In the genomic region with DNA sequence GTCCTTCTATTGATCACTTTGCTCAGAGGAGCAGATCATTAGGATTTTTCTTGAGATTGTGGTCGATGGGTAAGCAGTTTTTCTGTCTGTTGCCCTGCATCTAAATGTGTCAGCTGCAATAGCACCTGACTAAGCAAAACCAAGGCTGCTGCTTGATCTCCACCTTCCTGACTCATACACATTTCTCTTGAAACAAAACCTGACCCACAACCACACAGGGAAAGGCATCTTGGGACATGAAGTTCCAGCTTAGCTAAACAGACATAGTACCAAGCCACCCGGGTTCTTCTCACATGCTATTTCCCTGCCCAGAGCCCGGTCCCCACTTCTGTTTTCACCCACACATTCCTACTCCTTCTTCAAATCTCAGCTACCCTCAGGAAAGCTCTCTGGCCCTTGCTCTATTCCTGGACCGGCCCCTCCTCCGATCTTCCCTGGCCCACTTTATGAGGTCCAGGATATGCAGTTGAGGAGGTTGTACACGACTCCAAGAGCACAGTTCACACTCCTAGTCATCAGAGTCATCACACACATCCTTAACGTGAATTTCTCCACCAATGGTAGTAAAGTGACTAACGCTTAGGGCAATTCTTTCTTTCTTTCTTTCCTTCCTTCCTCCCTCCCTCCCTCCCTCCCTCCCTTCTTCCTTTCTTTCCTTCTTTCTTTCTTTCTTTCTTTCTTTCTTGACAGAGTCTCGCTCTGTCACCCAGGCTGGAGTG, we compare ENCODE assay signal across 11 cellular contexts. TPM values are rescaled to one million over a fixed set of nuclear protein-coding genes. Genes with fewer than 3 reads are reported as not detected.
DNase-seq lines count a peak whose midpoint lies in the region; ATAC-seq, FAIRE-seq and TF ChIP-seq lines count a peak whose summit lies in the region.
"Had no signal": no experiment of that assay in that cellular context is flagged by ENCODE, and none has a peak within 500 bp of the region (broad histone marks: within the 10 kb centered on the region; RNA-seq: fewer than 3 reads in every experiment).

No MANE protein-coding gene starts in this region.

- CTCF ChIA-PET in A549 (lab: Yijun Ruan, JAX) (interaction anchor here (1.1 to 6.6 kb wide), 4 partner anchors 11 to 231 kb away, joined by 4 to 49 read pairs (median 4); no protein-coding TSS in a partner anchor), HCT116 (lab: Charles Lee) (interaction anchor here (0.6 to 1.2 kb wide), 3 partner anchors 16 to 83 kb away, joined by 3 to 7 read pairs (median 3); no protein-coding TSS in a partner anchor)

- H3K4me3 Mint-ChIP-seq in activated T-helper 17 cell treated with anti-CD3 and anti-CD28 coated beads, Interleukin-2, amount 50 U/mL, for 72 hours = no peak overlapping the region
- no peak overlapping the region for H3K4me3 Mint-ChIP-seq in immature natural killer cell
- H3K4me3 Mint-ChIP-seq: CD4-positive, alpha-beta T cell; nephron had no signal

- TF ChIP-seq RAD21 in A549 (conservative IDR thresholded peaks at IDR 0.05 in 1 of 2, IDR thresholded peaks at IDR 0.05 in 1 of 2) (no peak), HCT116 (IDR thresholded peaks at IDR 0.05; ENCODE audit: low read depth) (no peak)

- H3K27me3 Mint-ChIP-seq in activated T-helper 17 cell treated with anti-CD3 and anti-CD28 coated beads, Interleukin-2, amount 50 U/mL, for 72 hours = peaks cover 32% of the 10 kb centered on the region
- peaks cover 2 to 16% (median 11%) of the 10 kb centered on the region in 3 donors for H3K27me3 Mint-ChIP-seq in immature natural killer cell (ENCODE audit: low read depth in 3 of 3)

- no peak for TF ChIP-seq POLR2A in A549 (IDR thresholded peaks at IDR 0.05; ENCODE audit: low read length)
- TF ChIP-seq POLR2A in HCT116 (IDR thresholded peaks at IDR 0.05; ENCODE audit: borderline replicate concordance, extremely low read depth, insufficient read depth, insufficient read length) = no peak

- ATAC-seq in A549 (peak; percentile 32 to 47; a peak in 5 of 6 replicates), HCT116 (peak; percentile 74)
- ATAC-seq in activated T-helper 17 cell treated with anti-CD3 and anti-CD28 coated beads, Interleukin-2, amount 50 U/mL, for 72 hours (replicated peaks) = peak; percentile 83

- no peak for TF ChIP-seq EP300 in A549 (IDR thresholded peaks at IDR 0.05)

- no peak overlapping the region for H3K4me3 ChIP-seq in A549
- H3K4me3 ChIP-seq in HCT116 (replicated peaks in 1 of 2; ENCODE audit: low read depth in 1 of 2, low read length in 2 of 2) = no peak overlapping the region
- H3K4me3 ChIP-seq in kidney epithelial cell (ENCODE audit: low read depth, low read length) = no peak overlapping the region
- H3K4me3 ChIP-seq: MG63 had no signal

- H2AFZ ChIP-seq in HCT116 (ENCODE audit: low read depth, low read length, poor library complexity, severe bottlenecking) = peak overlapping the region; percentile 89

- no peak overlapping the region for H3K27ac Mint-ChIP-seq in activated T-helper 17 cell treated with anti-CD3 and anti-CD28 coated beads, Interleukin-2, amount 50 U/mL, for 72 hours
- no peak overlapping the region for H3K27ac Mint-ChIP-seq in immature natural killer cell
- H3K27ac Mint-ChIP-seq: CD4-positive, alpha-beta T cell had no signal

- no peaks in the 10 kb centered on the region for H3K9me2 ChIP-seq in HCT116 (ENCODE audit: insufficient read depth)

- H3K79me2 ChIP-seq in HCT116 (ENCODE audit: insufficient read depth, low read length) = no peaks in the 10 kb centered on the region

- BruUV-seq in HCT116 (replicated peaks; lab: Mats Ljungman, UMichigan) = no TSS peak

- no peaks in the 10 kb centered on the region for H4K20me1 ChIP-seq in HCT116 (ENCODE audit: insufficient read depth)

- RAD21 ChIA-PET in HCT116 (lab: Charles Lee; ENCODE audit: low non-redundant PET in 1 of 2, low total read pairs in 2 of 2, uncharacterized antibody in 2 of 2, unreplicated experiment in 2 of 2) = no interaction called here

- H3K4me1 Mint-ChIP-seq in activated T-helper 17 cell treated with anti-CD3 and anti-CD28 coated beads, Interleukin-2, amount 50 U/mL, for 72 hours = peaks cover 5% of the 10 kb centered on the region
- H3K4me1 Mint-ChIP-seq in immature natural killer cell = no peaks in the 10 kb centered on the region

- H3K27me3 ChIP-seq in HCT116 (ENCODE audit: insufficient read depth, low read length) = no peaks in the 10 kb centered on the region; the same call in 1 of the 2 replicates
- H3K27me3 ChIP-seq in kidney epithelial cell (ENCODE audit: control insufficient read depth, insufficient read depth, low read length) = no peaks in the 10 kb centered on the region
- H3K27me3 ChIP-seq: MG63 had no signal

- intact Hi-C loops in HCT116 (cut with micrococcal nuclease) = no loop called here

- no peak for FAIRE-seq in A549 (lab: Jason Lieb, UNC)

- H3K9ac ChIP-seq in HCT116 (ENCODE audit: low read length) = no peak overlapping the region

- WGBS in A549 (ENCODE audit: missing lambda C conversion rate) = 54% methylated on average over 9 of the region's 9 CpGs

- H3K36me3 ChIP-seq in HCT116 (ENCODE audit: control insufficient read depth in 1 of 2, insufficient read depth in 2 of 2, low read length in 2 of 2) = no peaks in the 10 kb centered on the region
- no peaks in the 10 kb centered on the region for H3K36me3 ChIP-seq in kidney epithelial cell (ENCODE audit: control insufficient read depth, insufficient read depth, low read length)
- H3K36me3 ChIP-seq: MG63 had no signal

- peak overlapping the region; percentile 56 for H3K4me2 ChIP-seq in A549
- H3K4me2 ChIP-seq in HCT116 (ENCODE audit: low read length) = peak overlapping the region; percentile 58

- no peaks in the 10 kb centered on the region for H3K9me3 Mint-ChIP-seq in activated T-helper 17 cell treated with anti-CD3 and anti-CD28 coated beads, Interleukin-2, amount 50 U/mL, for 72 hours
- peaks cover 0 to 1% (median 0%) of the 10 kb centered on the region in 6 donors for H3K9me3 Mint-ChIP-seq in immature natural killer cell
- H3K9me3 Mint-ChIP-seq: CD4-positive, alpha-beta T cell had no signal

- H3K9me3 ChIP-seq in A549 = peaks cover 3% of the 10 kb centered on the region; the same call in 1 of the 3 replicates
- no peaks in the 10 kb centered on the region for H3K9me3 ChIP-seq in HCT116 (ENCODE audit: control insufficient read depth in 1 of 2, insufficient read depth in 1 of 2, low read depth in 1 of 2, low read length in 2 of 2)
- H3K9me3 ChIP-seq: MG63 had no signal

- DNase-seq in A549 (ENCODE audit: low read depth in 1 of 2, low spot score in 1 of 2) (peak; percentile 60 to 63), HCT116 (ENCODE audit: low read depth, low spot score) (no peak), kidney epithelial cell (ENCODE audit: low read depth) (peak; percentile 82), occipital lobe (lab: John Stamatoyannopoulos, UW) (no peak), NCI-H1694 treated with DMSO at 0.1 percent for 48 hours (lab: John Stamatoyannopoulos, UW) (no peak), NCI-H2029 (lab: John Stamatoyannopoulos, UW) (no peak), immature natural killer cell (no peak)
- DNase-seq: CD4-positive, alpha-beta T cell; MG63 had no signal

- no peaks in the 10 kb centered on the region for H3K36me3 Mint-ChIP-seq in activated T-helper 17 cell treated with anti-CD3 and anti-CD28 coated beads, Interleukin-2, amount 50 U/mL, for 72 hours (ENCODE audit: low read depth)
- no peaks in the 10 kb centered on the region for H3K36me3 Mint-ChIP-seq in immature natural killer cell

- TF ChIP-seq CTCF in A549 (IDR thresholded peaks at IDR 0.05) = no peak
- no peak for TF ChIP-seq CTCF in HCT116 (IDR thresholded peaks at IDR 0.05 in 2 of 3, conservative IDR thresholded peaks at IDR 0.05 in 1 of 3; ENCODE audit: borderline replicate concordance in 1 of 3, insufficient read depth in 1 of 3, low read depth in 2 of 3, low read length in 2 of 3)
- no peak for TF ChIP-seq CTCF in kidney epithelial cell (IDR thresholded peaks at IDR 0.05; ENCODE audit: insufficient read depth, low read length, poor library complexity, severe bottlenecking)

- H3K27ac ChIP-seq in A549 (peak overlapping the region; percentile 71 to 90; a peak in 5 of 6 replicates), HCT116 (ENCODE audit: low read depth, low read length) (no peak overlapping the region)

- POLR2A ChIA-PET in A549 (lab: Yijun Ruan, JAX) = no interaction called here
- POLR2A ChIA-PET in HCT116 (lab: Charles Lee) = no interaction called here

- H3K4me1 ChIP-seq in A549 (peaks cover 56% of the 10 kb centered on the region), HCT116 (ENCODE audit: control insufficient read depth in 1 of 2, insufficient read depth in 2 of 2, low read length in 2 of 2) (peaks cover 2 to 30% of the 10 kb centered on the region in 2 experiments; a peak in 3 of 4 replicates)

TF ChIP-seq in A549, 52 proteins besides CTCF, POLR2A, EP300 and RAD21:
- TF ChIP-seq CEBPB (IDR thresholded peaks at IDR 0.05) (no peak), FOSL2 (IDR thresholded peaks at IDR 0.05) (no peak), FOSL2 (CRISPR knock-in tag; IDR thresholded peaks at IDR 0.05) (0 out of 2 replicates have a peak, but pooled peaks have one; percentile 26), MAFK (IDR thresholded peaks at IDR 0.05; ENCODE audit: partially characterized antibody) (peak; percentile 93), MYC (IDR thresholded peaks at IDR 0.05; ENCODE audit: borderline replicate concordance, low read length) (no peak), HOXA7 (CRISPR knock-in tag; IDR thresholded peaks at IDR 0.05) (no peak)

TF ChIP-seq in HCT116, 20 proteins besides CTCF, POLR2A, EP300 and RAD21 (continues in another document):
- no peak for TF ChIP-seq JUND (IDR thresholded peaks at IDR 0.05)
- TF ChIP-seq, protein P1, sequence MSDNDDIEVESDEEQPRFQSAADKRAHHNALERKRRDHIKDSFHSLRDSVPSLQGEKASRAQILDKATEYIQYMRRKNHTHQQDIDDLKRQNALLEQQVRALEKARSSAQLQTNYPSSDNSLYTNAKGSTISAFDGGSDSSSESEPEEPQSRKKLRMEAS (IDR thresholded peaks at IDR 0.05) = no peak
- TF ChIP-seq, protein P2, sequence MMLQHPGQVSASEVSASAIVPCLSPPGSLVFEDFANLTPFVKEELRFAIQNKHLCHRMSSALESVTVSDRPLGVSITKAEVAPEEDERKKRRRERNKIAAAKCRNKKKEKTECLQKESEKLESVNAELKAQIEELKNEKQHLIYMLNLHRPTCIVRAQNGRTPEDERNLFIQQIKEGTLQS (IDR thresholded peaks at IDR 0.05) = no peak
- TF ChIP-seq CBX3 (IDR thresholded peaks at IDR 0.05; ENCODE audit: low read depth) = no peak

RNA-seq across cellular contexts. Expression of a gene that starts 16.1 kb away (rescaled TPM):
- polyA plus RNA-seq in A549 (2011; rRNA removed) = 9.9 and 11.7 TPM in 2 replicates
- polyA plus RNA-seq in A549 (2012; cell fraction: cytosol; rRNA removed) = 1.8 and 2.2 TPM in 2 replicates
- 2.6 and 3.6 TPM in 2 replicates for polyA plus RNA-seq in A549 (2012; cell fraction: nucleus; rRNA removed)
- 6.1 to 9.7 TPM (median 7.7 TPM) in 3 replicates for polyA plus RNA-seq in A549 (2017; fragmentation: RNase III; extraction: RNeasy Plus Mini Kit Qiagen cat#74134 plus additional on column Dnase treatment)
- 7.1 and 8.6 TPM in 2 replicates for polyA minus RNA-seq in A549 (2011; rRNA and poly(A)+ RNA removed)
- 15.4 TPM for total RNA-seq in HCT116 (2021; ENCODE audit: unreplicated experiment)
- 3.2 and 4.3 TPM in 2 replicates for polyA plus RNA-seq in HCT116 (2012)
- 10 to 100 TPM; 27.4 to 31.3 TPM for total RNA-seq in activated T-helper 17 cell treated with anti-CD3 and anti-CD28 coated beads, Interleukin-2, amount 50 U/mL, for 72 hours
- total RNA-seq in kidney epithelial cell = 11.8 and 12.7 TPM in 2 replicates
- 57.7 TPM for total RNA-seq in occipital lobe
- polyA plus RNA-seq in immature natural killer cell = 10 to 100 TPM in 2 of 3 donors, 1 to 10 TPM in 1; 7.0 to 14.6 (median 10.3) TPM

Comparison
In these comparisons a context has a peak if more than half of its experiments do, and no peak if none do; other contexts are left out.
1. DNase-seq: peak in A549 (2 of 2) and kidney epithelial cell (single experiment); none in HCT116 (single experiment), occipital lobe (single experiment), NCI-H1694 treated with DMSO at 0.1 percent for 48 hours (single experiment), NCI-H2029 (single experiment) and immature natural killer cell (0 of 3).
2. Peak in every context shown above with its lines, with median percentiles within 50 percentile points of each other: ATAC-seq.